Comparison of ENCODE assay signal across 21 cellular contexts in the genomic region with DNA sequence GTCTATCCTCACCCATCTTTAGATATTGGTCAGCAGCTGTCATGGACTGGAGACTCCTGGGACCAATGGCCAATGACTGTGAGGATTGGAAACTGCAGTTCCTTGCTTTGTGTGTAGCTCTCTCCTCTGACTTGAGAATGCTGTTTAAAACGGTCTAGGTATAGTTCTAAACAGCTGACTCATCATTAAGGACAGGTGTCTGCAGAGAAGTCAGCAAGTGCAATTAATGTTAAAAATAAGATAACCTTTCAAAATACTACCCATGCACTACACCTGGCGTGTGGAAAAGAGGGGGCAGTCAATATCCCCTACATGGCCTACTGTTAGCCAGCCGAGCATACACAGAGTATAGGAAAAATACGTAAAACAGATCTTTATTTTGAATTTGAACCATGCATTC.
"Had no signal": no experiment of that assay in that cellular context is flagged by ENCODE, and none has a peak within 500 bp of the region (broad histone marks: within the 10 kb centered on the region; RNA-seq: fewer than 3 reads in every experiment).

No MANE protein-coding gene starts in this region.

- H2AFZ ChIP-seq: parathyroid adenoma had no signal

- H3K9me3 ChIP-seq: gastrocnemius medialis, mucosa of descending colon, thyroid gland, vagina had no signal

- H3K27me3 ChIP-seq: dorsolateral prefrontal cortex, gastrocnemius medialis, neural progenitor cell, sigmoid colon, suprapubic skin, thyroid gland, vagina had no signal

- DNase-seq: cortex of kidney; dorsolateral prefrontal cortex; effector CD4-positive, alpha-beta T cell; foreskin fibroblast; gastrocnemius medialis; head of caudate nucleus; left ventricle myocardium superior; mucosa of descending colon; naive B cell; sigmoid colon; stimulated activated naive CD4-positive, alpha-beta T cell; stimulated activated naive CD8-positive, alpha-beta T cell treated with anti-CD3 and anti-CD28 coated beads, Interleukin-15, amount 100 ng/mL, for 72 hours; thyroid gland; trophoblast cell had no signal

- ATAC-seq: gastrocnemius medialis; left ventricle myocardium superior; mucosa of descending colon; natural killer cell treated with Interleukin-12 subunit alpha and Interleukin-12 subunit beta and Interleukin-15 and Interleukin-18, amount 100 ng/mL, for 72 hours; stimulated activated naive CD8-positive, alpha-beta T cell treated with anti-CD3 and anti-CD28 coated beads, Interleukin-15, amount 100 ng/mL, for 72 hours had no signal

- H3K4me3 ChIP-seq: dorsolateral prefrontal cortex, gastrocnemius medialis, lung, mucosa of descending colon, neural progenitor cell, sigmoid colon, suprapubic skin, thyroid gland, vagina had no signal

- H3K27ac ChIP-seq: gastrocnemius medialis, parathyroid adenoma, sigmoid colon, suprapubic skin, thyroid gland, vagina had no signal

- H3K4me1 ChIP-seq: gastrocnemius medialis, parathyroid adenoma, sigmoid colon, suprapubic skin, vagina had no signal

- H3K9ac ChIP-seq: neural progenitor cell, parathyroid adenoma had no signal

- H3K36me3 ChIP-seq: gastrocnemius medialis, neural progenitor cell, sigmoid colon, suprapubic skin, thyroid gland, vagina had no signal

- FAIRE-seq: keratinocyte had no signal

- H3K79me2 ChIP-seq: parathyroid adenoma had no signal
